Comparison of ENCODE assay signal across 17 cellular contexts in the genomic region with DNA sequence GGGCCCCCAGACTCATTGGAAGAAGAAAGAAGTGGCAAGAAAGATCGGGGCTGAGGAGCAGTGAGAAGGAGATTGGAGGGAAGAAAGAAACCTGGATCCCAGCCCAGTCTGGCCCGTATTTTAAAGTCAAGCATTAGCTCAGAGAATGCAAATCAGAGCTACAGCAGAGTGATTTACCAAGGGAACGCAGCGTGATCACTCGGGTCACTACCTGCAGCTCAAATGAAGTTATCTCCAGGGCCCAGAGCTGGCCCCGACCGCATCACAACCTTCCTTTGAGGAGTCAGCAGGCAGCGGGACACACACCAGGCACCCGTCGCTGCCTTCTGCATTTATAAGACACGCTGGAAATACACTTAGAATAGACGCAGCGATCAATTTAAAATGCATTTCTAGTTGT.
DNase-seq lines count a peak whose midpoint lies in the region; ATAC-seq and TF ChIP-seq lines count a peak whose summit lies in the region.
"Had no signal": no experiment of that assay in that cellular context is flagged by ENCODE, and none has a peak within 500 bp of the region (broad histone marks: within the 10 kb centered on the region; RNA-seq: fewer than 3 reads in every experiment).

No MANE protein-coding gene starts in this region.

- no peak for ATAC-seq in CD4-positive, alpha-beta T cell (ENCODE audit: poor library complexity)
- ATAC-seq in sciatic nerve (no peak), HG03520 (IDR thresholded peaks at IDR 0.05; ENCODE audit: unreplicated experiment) (no peak), HG03095 (IDR thresholded peaks at IDR 0.05; ENCODE audit: unreplicated experiment) (no peak)
- ATAC-seq: GM12878, GM23338 had no signal

- H3K27ac ChIP-seq in CD4-positive, alpha-beta T cell (ENCODE audit: low read depth, low read length) = no peak overlapping the region
- H3K27ac ChIP-seq in endodermal cell (ENCODE audit: low read depth, low read length) = no peak overlapping the region
- H3K27ac ChIP-seq in tibial nerve = no peak overlapping the region
- H3K27ac ChIP-seq: HL-60 had no signal

- no peaks in the 10 kb centered on the region for H3K27me3 ChIP-seq in CD4-positive, alpha-beta T cell (ENCODE audit: control insufficient read depth, insufficient read depth, low read length)
- no peaks in the 10 kb centered on the region for H3K27me3 ChIP-seq in endodermal cell (ENCODE audit: control insufficient read depth, insufficient read depth, low read length, poor library complexity, severe bottlenecking)
- H3K27me3 ChIP-seq in tibial nerve = no peaks in the 10 kb centered on the region

- H3K27me3 Mint-ChIP-seq in CD4-positive, alpha-beta T cell = no peaks in the 10 kb centered on the region
- H3K27me3 Mint-ChIP-seq in endodermal cell (ENCODE audit: insufficient read depth) = no peaks in the 10 kb centered on the region
- H3K27me3 Mint-ChIP-seq: CD4-positive, alpha-beta memory T cell had no signal

- no peak overlapping the region for H3K4me3 Mint-ChIP-seq in CD4-positive, alpha-beta T cell
- H3K4me3 Mint-ChIP-seq in endodermal cell = no peak overlapping the region
- H3K4me3 Mint-ChIP-seq: CD4-positive, alpha-beta memory T cell; GM23338 had no signal

- no peak for TF ChIP-seq POLR2A in tibial nerve (IDR thresholded peaks at IDR 0.05)

- CTCF ChIA-PET in CD4-positive, alpha-beta T cell (lab: Charles Lee) = no interaction called here

- intact Hi-C loops in CD4-positive, alpha-beta T cell (cut with DNase I, micrococcal nuclease) = no loop called here
- intact Hi-C loops in sciatic nerve (cut with DNase I) = no loop called here

- peaks cover 6% of the 10 kb centered on the region for H3K9me3 Mint-ChIP-seq in CD4-positive, alpha-beta T cell
- peaks cover 11% of the 10 kb centered on the region for H3K9me3 Mint-ChIP-seq in endodermal cell

- TF ChIP-seq CTCF in CD4-positive, alpha-beta T cell (IDR thresholded peaks at IDR 0.05) = no peak
- TF ChIP-seq CTCF in endodermal cell (conservative IDR thresholded peaks at IDR 0.05) = no peak
- TF ChIP-seq CTCF in tibial nerve (IDR thresholded peaks at IDR 0.05) = no peak

- POLR2A ChIA-PET in CD4-positive, alpha-beta T cell (lab: Charles Lee) = interaction anchor here (1.1 kb wide), 1 partner anchor 12 kb away, joined by 3 read pairs; no protein-coding TSS in a partner anchor

- H3K9ac ChIP-seq in endodermal cell (ENCODE audit: extremely low read depth, low read length, poor library complexity, severe bottlenecking) = no peak overlapping the region

- H3K4me3 ChIP-seq in endodermal cell (ENCODE audit: low read length) (no peak overlapping the region), tibial nerve (no peak overlapping the region)
- H3K4me3 ChIP-seq: GM12878, GM23338 had no signal

- WGBS in endodermal cell (ENCODE audit: insufficient coverage in 1 of 2, insufficient read length in 1 of 2), 2 experiments = 92 to 93% methylated on average over 13 of the region's 13 CpGs
- 83 to 88% methylated on average over 13 of the region's 13 CpGs for WGBS in tibial nerve, 2 donors

- peak; percentile 43 for DNase-seq in activated CD8-positive, alpha-beta memory T cell treated with anti-CD3 and anti-CD28 coated beads for 24 hours
- DNase-seq in activated CD8-positive, alpha-beta memory T cell treated with anti-CD3 and anti-CD28 coated beads, Interleukin-2, amount 50 U/mL, for 48 hours = no peak
- no peak for DNase-seq in CD4-positive, alpha-beta T cell
- DNase-seq in endodermal cell (peak; percentile 31), sciatic nerve (ENCODE audit: low spot score) (peak; percentile 8), tibial nerve (ENCODE audit: low spot score in 2 of 2) (no peak)
- DNase-seq: 8988T; AML-193; C1 segment of cervical spinal cord; CD4-positive, alpha-beta memory T cell; DMS79; H7 had no signal

- H3K4me1 ChIP-seq in endodermal cell (ENCODE audit: control insufficient read depth, insufficient read depth, low read length) (no peaks in the 10 kb centered on the region), tibial nerve (no peaks in the 10 kb centered on the region)

- peak overlapping the region; percentile 49 for H3K27ac Mint-ChIP-seq in CD4-positive, alpha-beta T cell
- no peak overlapping the region for H3K27ac Mint-ChIP-seq in endodermal cell
- H3K27ac Mint-ChIP-seq: GM23338 had no signal

- H3K4me1 Mint-ChIP-seq in CD4-positive, alpha-beta T cell (ENCODE audit: low read depth) = peaks cover 19% of the 10 kb centered on the region
- H3K4me1 Mint-ChIP-seq in endodermal cell = peaks cover 4% of the 10 kb centered on the region
- H3K4me1 Mint-ChIP-seq: GM23338 had no signal

- no peaks in the 10 kb centered on the region for H3K36me3 ChIP-seq in endodermal cell (ENCODE audit: control insufficient read depth, insufficient read depth, low read length)
- no peaks in the 10 kb centered on the region for H3K36me3 ChIP-seq in tibial nerve

- H3K9me3 ChIP-seq in CD4-positive, alpha-beta T cell (ENCODE audit: control insufficient read depth, low read length) = peaks cover 15% of the 10 kb centered on the region
- peaks cover 22% of the 10 kb centered on the region for H3K9me3 ChIP-seq in endodermal cell (ENCODE audit: control insufficient read depth, low read length)
- H3K9me3 ChIP-seq in tibial nerve = peaks cover 0 to 29% (median 0%) of the 10 kb centered on the region in 4 donors

- H3K36me3 Mint-ChIP-seq in CD4-positive, alpha-beta T cell (ENCODE audit: low read depth) = peaks cover 57% of the 10 kb centered on the region
- peaks cover 1% of the 10 kb centered on the region for H3K36me3 Mint-ChIP-seq in endodermal cell (ENCODE audit: low read depth)

- no peak for TF ChIP-seq EP300 in tibial nerve (IDR thresholded peaks at IDR 0.05)

Comparison
In these comparisons a context has a peak if more than half of its experiments do, and no peak if none do; other contexts are left out.
1. DNase-seq: peak in activated CD8-positive, alpha-beta memory T cell treated with anti-CD3 and anti-CD28 coated beads for 24 hours (single experiment), endodermal cell (single experiment) and sciatic nerve (single experiment); none in activated CD8-positive, alpha-beta memory T cell treated with anti-CD3 and anti-CD28 coated beads, Interleukin-2, amount 50 U/mL, for 48 hours (single experiment), CD4-positive, alpha-beta T cell (0 of 10) and tibial nerve (0 of 2).